In the genomic region with DNA sequence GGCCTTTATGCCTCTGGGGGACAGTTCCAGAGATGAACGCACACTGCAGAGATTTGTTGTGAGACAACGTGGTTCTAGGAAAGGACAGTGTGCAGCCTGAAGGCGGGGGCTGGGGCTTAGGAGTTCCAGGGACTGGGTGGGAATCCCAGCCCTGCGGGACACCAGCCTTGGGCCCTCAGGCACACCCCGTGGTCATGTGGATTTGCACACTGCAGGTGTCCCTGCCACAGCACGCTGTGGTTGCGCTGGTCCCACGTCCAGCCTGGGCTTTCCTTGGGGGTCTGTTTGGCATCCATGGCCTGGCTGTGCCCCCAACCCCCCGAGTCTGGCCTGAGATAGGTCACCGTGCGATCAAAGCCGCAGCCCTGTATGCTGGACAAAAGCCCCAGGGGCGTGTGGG, we compare ENCODE assay signal across 2 cellular contexts.
TF ChIP-seq lines count a peak whose summit lies in the region.

No MANE protein-coding gene starts in this region.

TF ChIP-seq in IMR-90, 13 proteins besides CTCF, POLR2A, EP300 and RAD21:
- TF ChIP-seq CHD1 (IDR thresholded peaks at IDR 0.05; ENCODE audit: low read depth, low read length), result no peak
- TF ChIP-seq CEBPB (IDR thresholded peaks at IDR 0.05; ENCODE audit: low read depth, low read length), result no peak
- TF ChIP-seq, protein P1, sequence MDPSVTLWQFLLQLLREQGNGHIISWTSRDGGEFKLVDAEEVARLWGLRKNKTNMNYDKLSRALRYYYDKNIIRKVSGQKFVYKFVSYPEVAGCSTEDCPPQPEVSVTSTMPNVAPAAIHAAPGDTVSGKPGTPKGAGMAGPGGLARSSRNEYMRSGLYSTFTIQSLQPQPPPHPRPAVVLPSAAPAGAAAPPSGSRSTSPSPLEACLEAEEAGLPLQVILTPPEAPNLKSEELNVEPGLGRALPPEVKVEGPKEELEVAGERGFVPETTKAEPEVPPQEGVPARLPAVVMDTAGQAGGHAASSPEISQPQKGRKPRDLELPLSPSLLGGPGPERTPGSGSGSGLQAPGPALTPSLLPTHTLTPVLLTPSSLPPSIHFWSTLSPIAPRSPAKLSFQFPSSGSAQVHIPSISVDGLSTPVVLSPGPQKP (IDR thresholded peaks at IDR 0.05; ENCODE audit: borderline replicate concordance, low read depth, low read length), result no peak
- no peak for TF ChIP-seq FOS (IDR thresholded peaks at IDR 0.05; ENCODE audit: low read depth, low read length)
- no peak for TF ChIP-seq MAFK (IDR thresholded peaks at IDR 0.05; ENCODE audit: low read depth, low read length)
- no peak for TF ChIP-seq MXI1 (IDR thresholded peaks at IDR 0.05; ENCODE audit: borderline replicate concordance, low read depth, low read length)
- TF ChIP-seq SMC3 (IDR thresholded peaks at IDR 0.05; ENCODE audit: low read depth, low read length), result no peak
- TF ChIP-seq MAZ (IDR thresholded peaks at IDR 0.05; ENCODE audit: borderline replicate concordance, low read depth, low read length), result no peak
- TF ChIP-seq RFX5 (IDR thresholded peaks at IDR 0.05; ENCODE audit: low read depth, low read length), result no peak
- no peak for TF ChIP-seq RCOR1 (IDR thresholded peaks at IDR 0.05; ENCODE audit: insufficient replicate concordance, low read length)
- TF ChIP-seq BHLHE40 (IDR thresholded peaks at IDR 0.05; ENCODE audit: low read depth, low read length), result no peak
- TF ChIP-seq USF2 (IDR thresholded peaks at IDR 0.05; ENCODE audit: low read depth, low read length), result no peak
- no peak for TF ChIP-seq NFE2L2 (IDR thresholded peaks at IDR 0.05; ENCODE audit: low read depth, low read length)

TF ChIP-seq in GM12891, 5 proteins besides CTCF, POLR2A, EP300 and RAD21:
- TF ChIP-seq POLR2AphosphoS5 (IDR thresholded peaks at IDR 0.05; ENCODE audit: low read depth, low read length), result no peak
- TF ChIP-seq POU2F2 (IDR thresholded peaks at IDR 0.05; ENCODE audit: low read depth, low read length), result no peak
- TF ChIP-seq TAF1 (IDR thresholded peaks at IDR 0.05; ENCODE audit: low read depth, low read length), result no peak
- no peak for TF ChIP-seq PAX5 (IDR thresholded peaks at IDR 0.05; ENCODE audit: insufficient read depth, low read length, severe bottlenecking)
- TF ChIP-seq SPI1 (IDR thresholded peaks at IDR 0.05; ENCODE audit: low read depth, low read length), result no peak
